In genomic region chr2:87330495-87330894, GRCh38 we compare ENCODE assay signal across 7 cellular contexts.
DNase-seq lines count a peak whose midpoint lies in the region; ATAC-seq and FAIRE-seq lines count a peak whose summit lies in the region.
"Not testable (repeated sequence)": the region's sequence is repeated elsewhere in the genome, so short reads cannot be mapped to it uniquely, and the experiment has no call there.

No MANE protein-coding gene starts in this region.

- not testable (repeated sequence) for H3K27ac Mint-ChIP-seq in activated CD4-positive, alpha-beta T cell treated with anti-CD3 and anti-CD28 coated beads for 36 hours; activated naive CD4-positive, alpha-beta T cell treated with anti-CD3 and anti-CD28 coated beads, Interleukin-2, amount 50 U/mL, for 72 hours; central memory CD8-positive, alpha-beta T cell (ENCODE audit: low read depth)
- H3K27ac Mint-ChIP-seq in activated CD8-positive, alpha-beta memory T cell treated with anti-CD3 and anti-CD28 coated beads, Interleukin-2, amount 10 ng/mL, durations not matched to agents 7 days and 5 days = peak overlapping the region; percentile 71
- peak overlapping the region; percentile 54 for H3K27ac Mint-ChIP-seq in stimulated activated effector memory CD8-positive, alpha-beta T cell treated with anti-CD3 and anti-CD28 coated beads, Interleukin-12 subunit alpha, Interleukin-12 subunit beta, amount 100 ng/mL, for 72 hours

- ATAC-seq in activated CD4-positive, alpha-beta T cell treated with anti-CD3 and anti-CD28 coated beads for 36 hours = peak; percentile 75
- ATAC-seq in activated CD8-positive, alpha-beta memory T cell treated with anti-CD3 and anti-CD28 coated beads, Interleukin-2, amount 10 ng/mL, durations not matched to agents 7 days and 5 days = peak; percentile 72
- peak; percentile 57 to 74 for ATAC-seq in activated naive CD4-positive, alpha-beta T cell treated with anti-CD3 and anti-CD28 coated beads, Interleukin-2, amount 50 U/mL, for 72 hours
- peak; percentile 54 for ATAC-seq in central memory CD8-positive, alpha-beta T cell (replicated peaks; ENCODE audit: extremely low read depth, poor library complexity, severe bottlenecking)
- peak; percentile 35 for ATAC-seq in left ventricle myocardium superior
- ATAC-seq in stimulated activated effector memory CD8-positive, alpha-beta T cell treated with anti-CD3 and anti-CD28 coated beads, Interleukin-12 subunit alpha, Interleukin-12 subunit beta, amount 100 ng/mL, for 72 hours = peak; percentile 90

- H3K4me3 Mint-ChIP-seq in activated CD4-positive, alpha-beta T cell treated with anti-CD3 and anti-CD28 coated beads for 36 hours; activated CD8-positive, alpha-beta memory T cell treated with anti-CD3 and anti-CD28 coated beads, Interleukin-2, amount 10 ng/mL, durations not matched to agents 7 days and 5 days; central memory CD8-positive, alpha-beta T cell; stimulated activated effector memory CD8-positive, alpha-beta T cell treated with anti-CD3 and anti-CD28 coated beads, Interleukin-12 subunit alpha, Interleukin-12 subunit beta, amount 100 ng/mL, for 72 hours: not testable (repeated sequence)

- CTCF ChIA-PET in activated CD4-positive, alpha-beta T cell treated with anti-CD3 and anti-CD28 coated beads for 36 hours (lab: Charles Lee); activated CD8-positive, alpha-beta memory T cell treated with anti-CD3 and anti-CD28 coated beads, Interleukin-2, amount 10 ng/mL, durations not matched to agents 7 days and 5 days (lab: Charles Lee): not testable (repeated sequence)

- intact Hi-C loops in activated CD4-positive, alpha-beta T cell treated with anti-CD3 and anti-CD28 coated beads for 36 hours (cut with DNase I, micrococcal nuclease); left ventricle myocardium superior (cut with micrococcal nuclease): not testable (repeated sequence)

- not testable (repeated sequence) for H3K9me3 Mint-ChIP-seq in activated CD4-positive, alpha-beta T cell treated with anti-CD3 and anti-CD28 coated beads for 36 hours (ENCODE audit: low read depth); activated CD8-positive, alpha-beta memory T cell treated with anti-CD3 and anti-CD28 coated beads, Interleukin-2, amount 10 ng/mL, durations not matched to agents 7 days and 5 days (ENCODE audit: low read depth); activated naive CD4-positive, alpha-beta T cell treated with anti-CD3 and anti-CD28 coated beads, Interleukin-2, amount 50 U/mL, for 72 hours; central memory CD8-positive, alpha-beta T cell; stimulated activated effector memory CD8-positive, alpha-beta T cell treated with anti-CD3 and anti-CD28 coated beads, Interleukin-12 subunit alpha, Interleukin-12 subunit beta, amount 100 ng/mL, for 72 hours

- not testable (repeated sequence) for H3K36me3 Mint-ChIP-seq in activated CD4-positive, alpha-beta T cell treated with anti-CD3 and anti-CD28 coated beads for 36 hours (ENCODE audit: low read depth); activated CD8-positive, alpha-beta memory T cell treated with anti-CD3 and anti-CD28 coated beads, Interleukin-2, amount 10 ng/mL, durations not matched to agents 7 days and 5 days; activated naive CD4-positive, alpha-beta T cell treated with anti-CD3 and anti-CD28 coated beads, Interleukin-2, amount 50 U/mL, for 72 hours; central memory CD8-positive, alpha-beta T cell (ENCODE audit: insufficient read depth); stimulated activated effector memory CD8-positive, alpha-beta T cell treated with anti-CD3 and anti-CD28 coated beads, Interleukin-12 subunit alpha, Interleukin-12 subunit beta, amount 100 ng/mL, for 72 hours

- POLR2A ChIA-PET in activated CD4-positive, alpha-beta T cell treated with anti-CD3 and anti-CD28 coated beads for 36 hours (lab: Charles Lee) = not testable (repeated sequence)

- peaks cover 20% of the 10 kb centered on the region for H3K4me1 Mint-ChIP-seq in activated CD4-positive, alpha-beta T cell treated with anti-CD3 and anti-CD28 coated beads for 36 hours
- peaks cover 42% of the 10 kb centered on the region for H3K4me1 Mint-ChIP-seq in activated CD8-positive, alpha-beta memory T cell treated with anti-CD3 and anti-CD28 coated beads, Interleukin-2, amount 10 ng/mL, durations not matched to agents 7 days and 5 days
- H3K4me1 Mint-ChIP-seq in central memory CD8-positive, alpha-beta T cell = not testable (repeated sequence)
- H3K4me1 Mint-ChIP-seq in stimulated activated effector memory CD8-positive, alpha-beta T cell treated with anti-CD3 and anti-CD28 coated beads, Interleukin-12 subunit alpha, Interleukin-12 subunit beta, amount 100 ng/mL, for 72 hours = peaks cover 18% of the 10 kb centered on the region

- H3K27me3 Mint-ChIP-seq in activated CD4-positive, alpha-beta T cell treated with anti-CD3 and anti-CD28 coated beads for 36 hours; activated CD8-positive, alpha-beta memory T cell treated with anti-CD3 and anti-CD28 coated beads, Interleukin-2, amount 10 ng/mL, durations not matched to agents 7 days and 5 days; central memory CD8-positive, alpha-beta T cell: not testable (repeated sequence)

- FAIRE-seq in HTR-8/SVneo (lab: Jason Lieb, UNC) = peak; percentile 83

- not testable (repeated sequence) for DNase-seq in HTR-8/SVneo (ENCODE audit: insufficient read length, low spot score); activated CD4-positive, alpha-beta T cell treated with anti-CD3 and anti-CD28 coated beads for 36 hours; activated CD8-positive, alpha-beta memory T cell treated with anti-CD3 and anti-CD28 coated beads, Interleukin-2, amount 10 ng/mL, durations not matched to agents 7 days and 5 days; activated naive CD4-positive, alpha-beta T cell treated with anti-CD3 and anti-CD28 coated beads, Interleukin-2, amount 50 U/mL, for 72 hours (ENCODE audit: low spot score in 2 of 2); central memory CD8-positive, alpha-beta T cell (ENCODE audit: low spot score in 2 of 2); left ventricle myocardium superior; stimulated activated effector memory CD8-positive, alpha-beta T cell treated with anti-CD3 and anti-CD28 coated beads, Interleukin-12 subunit alpha, Interleukin-12 subunit beta, amount 100 ng/mL, for 72 hours (ENCODE audit: low spot score in 2 of 2)

Comparison
In these comparisons a context has a peak if more than half of its experiments do, and no peak if none do; other contexts are left out.
1. ATAC-seq: peak in every context shown above with its lines; median percentile 90 in stimulated activated effector memory CD8-positive, alpha-beta T cell treated with anti-CD3 and anti-CD28 coated beads, Interleukin-12 subunit alpha, Interleukin-12 subunit beta, amount 100 ng/mL, for 72 hours; 75 in activated CD4-positive, alpha-beta T cell treated with anti-CD3 and anti-CD28 coated beads for 36 hours; 72 in activated CD8-positive, alpha-beta memory T cell treated with anti-CD3 and anti-CD28 coated beads, Interleukin-2, amount 10 ng/mL, durations not matched to agents 7 days and 5 days; 66 in activated naive CD4-positive, alpha-beta T cell treated with anti-CD3 and anti-CD28 coated beads, Interleukin-2, amount 50 U/mL, for 72 hours; 54 in central memory CD8-positive, alpha-beta T cell; 35 in left ventricle myocardium superior.